Comparison of ENCODE assay signal across 14 cellular contexts in genomic region chr10:22701132-22701851, GRCh38. TPM values are rescaled to one million over a fixed set of nuclear protein-coding genes. Genes with fewer than 3 reads are reported as not detected.
DNase-seq lines count a peak whose midpoint lies in the region; ATAC-seq and TF ChIP-seq lines count a peak whose summit lies in the region.
"Had no signal": no experiment of that assay in that cellular context is flagged by ENCODE, and none has a peak within 500 bp of the region (broad histone marks: within the 10 kb centered on the region; RNA-seq: fewer than 3 reads in every experiment).

No MANE protein-coding gene starts in this region.

- H3K4me3 ChIP-seq in CD4-positive, alpha-beta memory T cell (ENCODE audit: low read length in 2 of 2) = no peak overlapping the region
- H3K4me3 ChIP-seq in iPS-20b (ENCODE audit: low read length) = no peak overlapping the region
- H3K4me3 ChIP-seq: SK-N-MC had no signal

- ATAC-seq in GM18502 (IDR thresholded peaks at IDR 0.05; ENCODE audit: poor library complexity, unreplicated experiment) (peak; percentile 34), activated B cell treated with CpG ODN at 0.5 μM for 24 hours (ENCODE audit: low read depth) (no peak), foreskin keratinocyte (no peak)
- ATAC-seq: left cardiac atrium had no signal

- peak overlapping the region; percentile 26 to 74 (median 52) for H3K4me3 Mint-ChIP-seq in CD4-positive, alpha-beta memory T cell
- peak overlapping the region; percentile 4 for H3K4me3 Mint-ChIP-seq in activated B cell treated with CpG ODN at 0.5 μM for 24 hours

- peak in 1 of 5 donors; percentile 49 for DNase-seq in CD4-positive, alpha-beta memory T cell
- DNase-seq in activated B cell treated with CpG ODN at 0.5 μM for 24 hours (no peak), foreskin keratinocyte (no peak), hepatic stellate cell (ENCODE audit: low spot score) (no peak), putamen (ENCODE audit: low spot score) (no peak)
- DNase-seq in stimulated activated CD4-positive, alpha-beta T cell treated with anti-CD3 and anti-CD28 coated beads, Interleukin-2, amount 100 ng/mL, for 48 hours = no peak
- DNase-seq: GDM1, left cardiac atrium, NCI-H1048, NCI-H2227 treated with DMSO at 0.1 percent for 48 hours had no signal

- CTCF ChIA-PET in CD4-positive, alpha-beta memory T cell (lab: Charles Lee; ENCODE audit: partially characterized antibody) = interaction anchor here (1.0 to 1.6 kb wide), 3 partner anchors 11 to 35 kb away, joined by 3 to 4 read pairs (median 3); no protein-coding TSS in a partner anchor
- CTCF ChIA-PET in activated B cell treated with CpG ODN at 0.5 μM for 24 hours (lab: Charles Lee) = interaction anchor here (2.4 kb wide), 1 partner anchor 10 kb away, joined by 7 read pairs; no protein-coding TSS in a partner anchor

- peak overlapping the region; percentile 30 to 90 (median 81) for H3K27ac Mint-ChIP-seq in CD4-positive, alpha-beta memory T cell
- peak overlapping the region; percentile 21 for H3K27ac Mint-ChIP-seq in activated B cell treated with CpG ODN at 0.5 μM for 24 hours

- no peaks in the 10 kb centered on the region for H3K27me3 Mint-ChIP-seq in CD4-positive, alpha-beta memory T cell
- no peaks in the 10 kb centered on the region for H3K27me3 Mint-ChIP-seq in activated B cell treated with CpG ODN at 0.5 μM for 24 hours

- TF ChIP-seq CTCF in activated B cell treated with CpG ODN at 0.5 μM for 24 hours (IDR thresholded peaks at IDR 0.05) = no peak
- TF ChIP-seq CTCF in foreskin keratinocyte (conservative IDR thresholded peaks at IDR 0.05) = no peak

- no peaks in the 10 kb centered on the region for H3K9me3 ChIP-seq in CD4-positive, alpha-beta memory T cell (ENCODE audit: control insufficient read depth in 1 of 2, low read length in 2 of 2)
- H3K9me3 ChIP-seq in iPS-20b (ENCODE audit: insufficient read depth, low read depth, low read length) = no peaks in the 10 kb centered on the region

- POLR2A ChIA-PET in CD4-positive, alpha-beta memory T cell (lab: Charles Lee; ENCODE audit: partially characterized antibody) = interaction anchor here (0.8 to 3.7 kb wide), 10 partner anchors 9 to 362 kb away, joined by 3 to 28 read pairs (median 8); partner anchors contain the start of gene PIP4K2A
- POLR2A ChIA-PET in activated B cell treated with CpG ODN at 0.5 μM for 24 hours (lab: Charles Lee) = interaction anchor here (0.7 to 1.6 kb wide), 3 partner anchors 10 to 18 kb away, joined by 3 to 6 read pairs (median 4); no protein-coding TSS in a partner anchor

- peaks cover 19 to 29% of the 10 kb centered on the region in 2 donors for H3K36me3 Mint-ChIP-seq in CD4-positive, alpha-beta memory T cell
- peaks cover 19% of the 10 kb centered on the region for H3K36me3 Mint-ChIP-seq in activated B cell treated with CpG ODN at 0.5 μM for 24 hours (ENCODE audit: low read depth)

- peaks cover 76 to 93% (median 89%) of the 10 kb centered on the region in 4 donors for H3K4me1 Mint-ChIP-seq in CD4-positive, alpha-beta memory T cell
- peaks cover 79% of the 10 kb centered on the region for H3K4me1 Mint-ChIP-seq in activated B cell treated with CpG ODN at 0.5 μM for 24 hours

- H3K9ac ChIP-seq in iPS-20b (ENCODE audit: low read depth, low read length) = peak overlapping the region; percentile 2; the same call in 1 of the 2 replicates

- peaks cover 99% of the 10 kb centered on the region for H3K4me1 ChIP-seq in CD4-positive, alpha-beta memory T cell (ENCODE audit: insufficient read depth, low read length)
- H3K4me1 ChIP-seq in iPS-20b (ENCODE audit: insufficient read depth, low read length) (peaks cover 12% of the 10 kb centered on the region), foreskin keratinocyte (no peaks in the 10 kb centered on the region)

- no peaks in the 10 kb centered on the region for H3K36me3 ChIP-seq in CD4-positive, alpha-beta memory T cell (ENCODE audit: insufficient read depth, low read length)
- no peaks in the 10 kb centered on the region for H3K36me3 ChIP-seq in iPS-20b (ENCODE audit: insufficient read depth, low read depth, low read length)

- intact Hi-C loops in CD4-positive, alpha-beta memory T cell (cut with micrococcal nuclease) = no loop called here
- intact Hi-C loops in activated B cell treated with CpG ODN at 0.5 μM for 24 hours (cut with micrococcal nuclease) = loop anchor here (1.0 to 2.0 kb wide), 3 partner anchors 8 to 42 kb away; no protein-coding TSS in a partner anchor

- no peaks in the 10 kb centered on the region for H3K27me3 ChIP-seq in CD4-positive, alpha-beta memory T cell (ENCODE audit: insufficient read depth, low read length)
- no peaks in the 10 kb centered on the region for H3K27me3 ChIP-seq in iPS-20b (ENCODE audit: insufficient read depth, low read length)
- H3K27me3 ChIP-seq in foreskin keratinocyte = no peaks in the 10 kb centered on the region

- peaks cover 0 to under 1% (median 0%) of the 10 kb centered on the region in 8 donors for H3K9me3 Mint-ChIP-seq in CD4-positive, alpha-beta memory T cell
- no peaks in the 10 kb centered on the region for H3K9me3 Mint-ChIP-seq in activated B cell treated with CpG ODN at 0.5 μM for 24 hours

- no peak overlapping the region for H3K27ac ChIP-seq in CD4-positive, alpha-beta memory T cell (ENCODE audit: low read depth, low read length)
- H3K27ac ChIP-seq in iPS-20b (ENCODE audit: low read length) = no peak overlapping the region
- H3K27ac ChIP-seq in foreskin keratinocyte = no peak overlapping the region
- H3K27ac ChIP-seq: C4-2B, SK-N-MC had no signal

RNA-seq across cellular contexts. Expression of gene PIP4K2A, which starts 13.1 kb away (rescaled TPM):
- 100 to 1,000 TPM; 171 to 179 TPM for total RNA-seq in CD4-positive, alpha-beta memory T cell
- 10 to 100 TPM; 33.4 to 87.0 TPM for polyA plus RNA-seq in CD4-positive, alpha-beta memory T cell
- 94.6 and 102 TPM in 2 replicates for total RNA-seq in activated B cell treated with CpG ODN at 0.5 μM for 24 hours
- total RNA-seq in foreskin keratinocyte = 15.1 and 16.0 TPM in 2 replicates
- 6.3 and 6.7 TPM in 2 replicates for polyA plus RNA-seq in foreskin keratinocyte
